8 cellular contexts compared by ENCODE assay signal in genomic region chr2:226030369-226031077, GRCh38.
DNase-seq lines count a peak whose midpoint lies in the region; ATAC-seq and TF ChIP-seq lines count a peak whose summit lies in the region.

No MANE protein-coding gene starts in this region.

- TF ChIP-seq POLR2A in stomach (IDR thresholded peaks at IDR 0.05): no peak

- TF ChIP-seq EP300 in stomach (IDR thresholded peaks at IDR 0.05): no peak

- no peaks in the 10 kb centered on the region for H3K4me1 ChIP-seq in CD8-positive, alpha-beta T cell (ENCODE audit: insufficient read depth, low read length)
- peaks cover 10 to 22% (median 15%) of the 10 kb centered on the region in 4 donors for H3K4me1 ChIP-seq in stomach

- H3K9me3 Mint-ChIP-seq in CD8-positive, alpha-beta T cell: no peaks in the 10 kb centered on the region
- H3K9me3 Mint-ChIP-seq in activated naive CD8-positive, alpha-beta T cell treated with anti-CD3 and anti-CD28 coated beads, Interleukin-2, amount 10 ng/mL, durations not matched to agents 7 days and 5 days: peaks cover under 1% of the 10 kb centered on the region

- peaks cover 15% of the 10 kb centered on the region for H3K4me1 Mint-ChIP-seq in CD8-positive, alpha-beta T cell (ENCODE audit: low read depth)
- H3K4me1 Mint-ChIP-seq in activated naive CD8-positive, alpha-beta T cell treated with anti-CD3 and anti-CD28 coated beads, Interleukin-2, amount 10 ng/mL, durations not matched to agents 7 days and 5 days: peaks cover 9% of the 10 kb centered on the region

- no peak for DNase-seq in CD8-positive, alpha-beta T cell
- DNase-seq in HL-60 (ENCODE audit: low read depth in 1 of 2, low spot score in 1 of 2) (peak in 1 of 2 experiments; percentile 62), stomach (no peak), RPMI8226 (no peak)
- no peak for DNase-seq in activated naive CD8-positive, alpha-beta T cell treated with anti-CD3 and anti-CD28 coated beads, Interleukin-2, amount 10 ng/mL, durations not matched to agents 7 days and 5 days
- DNase-seq in activated effector memory CD4-positive, alpha-beta T cell treated with Interleukin-2 at 50 U/mL for 16 hours: no peak

- H3K4me3 Mint-ChIP-seq in CD8-positive, alpha-beta T cell: peak overlapping the region; percentile 40
- H3K4me3 Mint-ChIP-seq in activated naive CD8-positive, alpha-beta T cell treated with anti-CD3 and anti-CD28 coated beads, Interleukin-2, amount 10 ng/mL, durations not matched to agents 7 days and 5 days: peak overlapping the region; percentile 64

- intact Hi-C loops in CD8-positive, alpha-beta T cell (cut with DNase I, micrococcal nuclease): no loop called here
- intact Hi-C loops in stomach (cut with DNase I; ENCODE audit: low total_unique reads): loop anchor here (5.0 kb wide), 1 partner anchor 772 kb away; no protein-coding TSS in a partner anchor

- ATAC-seq in CD8-positive, alpha-beta T cell: no peak
- no peak for ATAC-seq in activated naive CD8-positive, alpha-beta T cell treated with anti-CD3 and anti-CD28 coated beads, Interleukin-2, amount 10 ng/mL, durations not matched to agents 7 days and 5 days (ENCODE audit: low read depth)
- ATAC-seq in HG03442 (IDR thresholded peaks at IDR 0.05; ENCODE audit: unreplicated experiment): no peak

- 11 to 24% (median 16%) methylated on average over 14 of the region's 14 CpGs for WGBS in stomach, 5 donors

- no peak for TF ChIP-seq CTCF in CD8-positive, alpha-beta T cell (IDR thresholded peaks at IDR 0.05)
- no peak for TF ChIP-seq CTCF in HL-60 (IDR thresholded peaks at IDR 0.05; ENCODE audit: insufficient read depth, low read length)
- no peak for TF ChIP-seq CTCF in stomach (IDR thresholded peaks at IDR 0.05)

- H3K27me3 Mint-ChIP-seq in CD8-positive, alpha-beta T cell (ENCODE audit: low read depth): peaks cover 32% of the 10 kb centered on the region
- peaks cover 36% of the 10 kb centered on the region for H3K27me3 Mint-ChIP-seq in activated naive CD8-positive, alpha-beta T cell treated with anti-CD3 and anti-CD28 coated beads, Interleukin-2, amount 10 ng/mL, durations not matched to agents 7 days and 5 days

- H3K27ac Mint-ChIP-seq in CD8-positive, alpha-beta T cell: no peak overlapping the region
- H3K27ac Mint-ChIP-seq in activated naive CD8-positive, alpha-beta T cell treated with anti-CD3 and anti-CD28 coated beads, Interleukin-2, amount 10 ng/mL, durations not matched to agents 7 days and 5 days: no peak overlapping the region

- H3K36me3 ChIP-seq in CD8-positive, alpha-beta T cell (ENCODE audit: insufficient read depth, low read length): no peaks in the 10 kb centered on the region
- H3K36me3 ChIP-seq in stomach: no peaks in the 10 kb centered on the region

- H3K36me3 Mint-ChIP-seq in CD8-positive, alpha-beta T cell: no peaks in the 10 kb centered on the region
- no peaks in the 10 kb centered on the region for H3K36me3 Mint-ChIP-seq in activated naive CD8-positive, alpha-beta T cell treated with anti-CD3 and anti-CD28 coated beads, Interleukin-2, amount 10 ng/mL, durations not matched to agents 7 days and 5 days

- H3K9me3 ChIP-seq in CD8-positive, alpha-beta T cell (ENCODE audit: low read length): no peaks in the 10 kb centered on the region
- H3K9me3 ChIP-seq in iPS-18c (ENCODE audit: control insufficient read depth, insufficient read depth, low read length) (no peaks in the 10 kb centered on the region), stomach (no peaks in the 10 kb centered on the region)

- CTCF ChIA-PET in CD8-positive, alpha-beta T cell (lab: Charles Lee): no interaction called here

- peak overlapping the region; percentile 34 for H3K4me3 ChIP-seq in CD8-positive, alpha-beta T cell (ENCODE audit: low read depth, low read length)
- H3K4me3 ChIP-seq in HL-60 (replicated peaks; ENCODE audit: insufficient read depth, low read length): peak overlapping the region; percentile 35
- peak overlapping the region; percentile 61 for H3K4me3 ChIP-seq in iPS-18c (ENCODE audit: insufficient read depth, low read depth, low read length)
- H3K4me3 ChIP-seq in stomach: peak overlapping the region; percentile 45 to 57 (median 51)

- no peak overlapping the region for H3K27ac ChIP-seq in CD8-positive, alpha-beta T cell (ENCODE audit: low read depth, low read length)
- H3K27ac ChIP-seq in HL-60 (replicated peaks) (peak overlapping the region; percentile 92), stomach (peak overlapping the region in 4 of 5 donors; percentile 18 to 62 (median 40))

- POLR2A ChIA-PET in CD8-positive, alpha-beta T cell (lab: Charles Lee): no interaction called here
- POLR2A ChIA-PET in activated naive CD8-positive, alpha-beta T cell treated with anti-CD3 and anti-CD28 coated beads, Interleukin-2, amount 10 ng/mL, durations not matched to agents 7 days and 5 days (lab: Charles Lee): no interaction called here

- no peaks in the 10 kb centered on the region for H3K27me3 ChIP-seq in CD8-positive, alpha-beta T cell (ENCODE audit: insufficient read depth, low read length)
- H3K27me3 ChIP-seq in HL-60 (ENCODE audit: insufficient read depth, poor library complexity, severe bottlenecking) (no peaks in the 10 kb centered on the region), stomach (no peaks in the 10 kb centered on the region)
